Comparison of ENCODE assay signal across 10 cellular contexts in the genomic region with DNA sequence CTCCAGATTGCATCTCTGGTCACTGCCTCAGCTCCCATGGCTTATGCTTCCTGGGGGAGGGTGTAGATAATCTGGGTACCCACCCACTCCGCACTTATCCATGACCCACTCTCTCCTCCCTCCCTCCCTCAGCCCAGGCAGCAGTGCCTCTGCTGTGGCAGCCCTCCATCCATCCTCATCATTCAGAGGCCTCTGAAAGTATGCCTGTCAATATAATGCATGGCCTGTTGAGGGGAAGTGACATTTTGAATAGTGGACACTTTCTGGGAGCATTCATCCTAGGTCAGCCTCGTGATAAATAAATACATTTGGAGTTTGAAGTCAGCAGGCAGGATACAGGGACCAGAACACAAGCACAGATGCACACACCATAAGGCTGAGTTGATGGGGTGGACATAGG. TPM values are rescaled to one million over a fixed set of nuclear protein-coding genes. Genes with fewer than 3 reads are reported as not detected.
"Had no signal": no experiment of that assay in that cellular context is flagged by ENCODE, and none has a peak within 500 bp of the region (broad histone marks: within the 10 kb centered on the region; RNA-seq: fewer than 3 reads in every experiment).

No MANE protein-coding gene starts in this region.

- H3K36me3 Mint-ChIP-seq: IgD-negative memory B cell had no signal

- H3K4me3 ChIP-seq: GM23338, HAP-1 had no signal

- H3K4me2 ChIP-seq: GM23338 had no signal

- H3K9me3 ChIP-seq: HAP-1 had no signal

- H3K9me3 Mint-ChIP-seq: GM23338, HFFc6 had no signal

- DNase-seq: H7, HFFc6, KBM-7 had no signal

- H3K27ac ChIP-seq: HL-60 had no signal

- H3K27ac Mint-ChIP-seq: GM23338, HFFc6, IgD-negative memory B cell had no signal

- H3K4me3 Mint-ChIP-seq: GM23338, HFFc6, IgD-negative memory B cell had no signal

- H3K36me3 ChIP-seq: HAP-1 had no signal

- H2AFZ ChIP-seq: GM23338 had no signal

- H3K27me3 Mint-ChIP-seq: IgD-negative memory B cell had no signal

- ATAC-seq: GM23338, HCT116, HepG2 had no signal

RNA-seq across cellular contexts. Expression of a gene that starts 23.2 kb away (rescaled TPM):
- total RNA-seq: GM23338 had no signal
- polyA plus RNA-seq: IgD-negative memory B cell had no signal

RNA-seq across cellular contexts. Expression of a gene that starts 53.0 kb away (rescaled TPM):
- total RNA-seq: H7, HT1080 had no signal
- polyA plus RNA-seq: IgD-negative memory B cell had no signal
